Comparison of ENCODE assay signal across 29 cellular contexts in genomic region chr1:53693773-53694717, GRCh38. TPM values are rescaled to one million over a fixed set of nuclear protein-coding genes. Genes with fewer than 3 reads are reported as not detected.
DNase-seq lines count a peak whose midpoint lies in the region; ATAC-seq and TF ChIP-seq lines count a peak whose summit lies in the region.
"Had no signal": no experiment of that assay in that cellular context is flagged by ENCODE, and none has a peak within 500 bp of the region (broad histone marks: within the 10 kb centered on the region; RNA-seq: fewer than 3 reads in every experiment).

No MANE protein-coding gene starts in this region.

- no peaks in the 10 kb centered on the region for H3K9me2 ChIP-seq in Karpas-422 (replicated peaks; ENCODE audit: insufficient read depth, low read length)

- H3K4me3 ChIP-seq in HEK293 (ENCODE audit: low read depth, low read length), result no peak overlapping the region
- no peak overlapping the region for H3K4me3 ChIP-seq in adipocyte (ENCODE audit: low read length)
- no peak overlapping the region for H3K4me3 ChIP-seq in iPS-15b (ENCODE audit: low read depth, low read length)
- H3K4me3 ChIP-seq in Karpas-422 (ENCODE audit: low read length), result no peak overlapping the region
- H3K4me3 ChIP-seq: gastroesophageal sphincter, lung, uterus had no signal

- POLR2A ChIA-PET in HEK293 (lab: Yijun Ruan, JAX), result no interaction called here

- no peaks in the 10 kb centered on the region for H3K9me3 ChIP-seq in HEK293 (ENCODE audit: control insufficient read depth, insufficient read depth, low read depth, low read length)
- no peaks in the 10 kb centered on the region for H3K9me3 ChIP-seq in adipocyte (ENCODE audit: control insufficient read depth, low read length)
- H3K9me3 ChIP-seq in iPS-15b (ENCODE audit: control insufficient read depth, insufficient read depth, low read length), result no peaks in the 10 kb centered on the region
- H3K9me3 ChIP-seq in Karpas-422 (ENCODE audit: low read length), result no peaks in the 10 kb centered on the region
- H3K9me3 ChIP-seq: gastroesophageal sphincter, neutrophil, uterus had no signal

- H3K79me2 ChIP-seq in Karpas-422 (ENCODE audit: low read length), result no peaks in the 10 kb centered on the region

- H3K4me1 ChIP-seq in HEK293 (ENCODE audit: control insufficient read depth, insufficient read depth, low read length), result no peaks in the 10 kb centered on the region
- peaks cover 3% of the 10 kb centered on the region for H3K4me1 ChIP-seq in adipocyte (ENCODE audit: control insufficient read depth, insufficient read depth, low read length)
- no peaks in the 10 kb centered on the region for H3K4me1 ChIP-seq in iPS-15b (ENCODE audit: control insufficient read depth, insufficient read depth, low read length)
- no peaks in the 10 kb centered on the region for H3K4me1 ChIP-seq in Karpas-422 (ENCODE audit: low read length)
- H3K4me1 ChIP-seq: gastroesophageal sphincter, uterus had no signal

- H4K20me1 ChIP-seq in Karpas-422 (ENCODE audit: insufficient read depth, low read depth, low read length), result no peaks in the 10 kb centered on the region

- H3K36me3 ChIP-seq in HEK293 (ENCODE audit: control insufficient read depth in 2 of 2, insufficient read depth in 1 of 2, low read length in 2 of 2) (no peaks in the 10 kb centered on the region), adipocyte (ENCODE audit: control insufficient read depth, insufficient read depth, low read length, severe bottlenecking) (no peaks in the 10 kb centered on the region), iPS-15b (ENCODE audit: control insufficient read depth, insufficient read depth, low read length) (no peaks in the 10 kb centered on the region), Karpas-422 (ENCODE audit: insufficient read depth, low read length) (no peaks in the 10 kb centered on the region)
- H3K36me3 ChIP-seq: gastroesophageal sphincter, neutrophil, uterus had no signal

- no peak for TF ChIP-seq CTCF in HEK293 (tag by site-specific recombination; IDR thresholded peaks at IDR 0.05)

- H3K9ac ChIP-seq in adipocyte (ENCODE audit: low read length) (no peak overlapping the region), iPS-15b (ENCODE audit: low read depth, low read length) (peak overlapping the region; percentile 12), Karpas-422 (ENCODE audit: low read length) (no peak overlapping the region)

- CTCF ChIA-PET in HEK293 (lab: Yijun Ruan, JAX), result interaction anchor here (0.6 to 1.9 kb wide), 2 partner anchors 8 to 182 kb away, joined by 3 to 6 read pairs; no protein-coding TSS in a partner anchor

- ATAC-seq in GM18907 (IDR thresholded peaks at IDR 0.05; ENCODE audit: unreplicated experiment), result no peak
- ATAC-seq: activated CD4-positive, alpha-beta T cell treated with anti-CD3 and anti-CD28 coated beads for 36 hours; activated T-cell treated with anti-CD3 and anti-CD28 coated beads, Interleukin-2, amount 50 U/mL, for 72 hours; gastroesophageal sphincter; stimulated activated naive B cell treated with anti-CD40 and anti-IgM and Interleukin-4, amounts not matched to agents 10 μg/mL and 1 μg/mL and 100 μg/mL, for 72 hours had no signal

- DNase-seq in Daoy (ENCODE audit: low read depth) (peak; percentile 43), adipocyte (ENCODE audit: low read depth) (peak; percentile 26), CD1c-positive myeloid dendritic cell (ENCODE audit: extremely low spot score) (no peak), HCEC 1CT (no peak), Karpas-422 (no peak)
- DNase-seq: ACHN; activated CD4-positive, alpha-beta T cell treated with anti-CD3 and anti-CD28 coated beads for 36 hours; activated naive CD4-positive, alpha-beta T cell treated with anti-CD3 and anti-CD28 coated beads for 36 hours; activated T-cell treated with anti-CD3 and anti-CD28 coated beads, Interleukin-2, amount 50 U/mL, for 72 hours; aorta; C1 segment of cervical spinal cord; GF-D8; HFFc6; kidney; NCI-H1694 treated with DMSO at 0.1 percent for 48 hours; NCI-H526 treated with DMSO at 0.1 percent for 48 hours; Right ventricle myocardium superior; stimulated activated CD4-positive, alpha-beta T cell treated with anti-CD3 and anti-CD28 coated beads, Interleukin-1b, Interleukin-23, amount 100 ng/mL, for 48 hours; stimulated activated naive B cell treated with anti-CD40 and anti-IgM and Interleukin-4, amounts not matched to agents 10 μg/mL and 1 μg/mL and 100 μg/mL, for 72 hours; uterus had no signal

- H3K4me2 ChIP-seq in Karpas-422 (ENCODE audit: low read depth, low read length, poor library complexity, severe bottlenecking), result no peak overlapping the region

- H2AFZ ChIP-seq in Karpas-422 (ENCODE audit: low read length), result no peak overlapping the region

- H3K27me3 ChIP-seq in adipocyte (replicated peaks; ENCODE audit: control insufficient read depth, insufficient read depth, low read length) (peaks cover 37% of the 10 kb centered on the region), iPS-15b (ENCODE audit: control insufficient read depth, insufficient read depth, low read length) (no peaks in the 10 kb centered on the region), Karpas-422 (ENCODE audit: low read length) (no peaks in the 10 kb centered on the region)
- H3K27me3 ChIP-seq: neutrophil, uterus had no signal

- no peak overlapping the region for H3K27ac ChIP-seq in HEK293 (ENCODE audit: extremely low read depth, low read depth, low read length)
- no peak overlapping the region for H3K27ac ChIP-seq in Karpas-422 (ENCODE audit: low read length)
- H3K27ac ChIP-seq: gastroesophageal sphincter, neutrophil, uterus had no signal

TF ChIP-seq in HEK293, 187 proteins besides CTCF, POLR2A, EP300 and RAD21 (continues in another document):
- TF ChIP-seq ZNF830 (tag by site-specific recombination; IDR thresholded peaks at IDR 0.05; ENCODE audit: low read depth), result no peak
- no peak for TF ChIP-seq HOXA7 (CRISPR knock-in tag; IDR thresholded peaks at IDR 0.05; ENCODE audit: borderline replicate concordance)
- TF ChIP-seq ZSCAN4 (tag by site-specific recombination; IDR thresholded peaks at IDR 0.05), result no peak
- TF ChIP-seq ZNF645 (tag by site-specific recombination; IDR thresholded peaks at IDR 0.05), result no peak
- no peak for TF ChIP-seq ZNF776 (tag by site-specific recombination; IDR thresholded peaks at IDR 0.05; ENCODE audit: borderline replicate concordance)
- TF ChIP-seq RBAK (tag by site-specific recombination; IDR thresholded peaks at IDR 0.05), result no peak
- TF ChIP-seq ZSCAN18 (tag by site-specific recombination; IDR thresholded peaks at IDR 0.05), result no peak
- no peak for TF ChIP-seq ZNF354C (tag by site-specific recombination; IDR thresholded peaks at IDR 0.05; ENCODE audit: borderline replicate concordance, low read depth)
- peak; percentile 54 for TF ChIP-seq SCRT2 (tag by site-specific recombination; IDR thresholded peaks at IDR 0.05)
- TF ChIP-seq ZNF747 (tag by site-specific recombination; IDR thresholded peaks at IDR 0.05), result no peak
- TF ChIP-seq GLIS1 (tag by site-specific recombination; IDR thresholded peaks at IDR 0.05), result 0 out of 2 replicates have a peak, but pooled peaks have one; percentile 22
- TF ChIP-seq SCRT1 (tag by site-specific recombination; IDR thresholded peaks at IDR 0.05; ENCODE audit: borderline replicate concordance), result peak; percentile 35; the same call in 1 of the 2 replicates
- no peak for TF ChIP-seq ZNF138 (tag by site-specific recombination; IDR thresholded peaks at IDR 0.05; ENCODE audit: borderline replicate concordance)
- TF ChIP-seq KLF17 (tag by site-specific recombination; IDR thresholded peaks at IDR 0.05), result 0 out of 2 replicates have a peak, but pooled peaks have one; percentile 6
- peak; percentile 97 for TF ChIP-seq ZIC2 (tag by site-specific recombination; IDR thresholded peaks at IDR 0.05)
- no peak for TF ChIP-seq SP7 (tag by site-specific recombination; IDR thresholded peaks at IDR 0.05)

RNA-seq across cellular contexts. Expression of gene GLIS1, which starts 44.9 kb away (rescaled TPM):
- total RNA-seq in Daoy (2014; rRNA removed; shearing (Covaris generic)), result 3.0 and 4.7 TPM in 2 replicates
- total RNA-seq in Karpas-422 (2014; rRNA removed; shearing (Covaris generic); ENCODE audit: low replicate concordance), result not detected in 2 replicates
- total RNA-seq: activated CD4-positive, alpha-beta T cell treated with anti-CD3 and anti-CD28 coated beads for 36 hours; activated CD8-positive, alpha-beta memory T cell treated with anti-CD3 and anti-CD28 coated beads for 36 hours; activated naive CD4-positive, alpha-beta T cell treated with anti-CD3 and anti-CD28 coated beads for 36 hours; activated T-cell treated with anti-CD3 and anti-CD28 coated beads, Interleukin-2, amount 50 U/mL, for 72 hours; pulmonary artery endothelial cell; temporal lobe had no signal

Comparison
In these comparisons a context has a peak if more than half of its experiments do, and no peak if none do; other contexts are left out.
1. DNase-seq: peak in Daoy (single experiment) and adipocyte (single experiment); none in CD1c-positive myeloid dendritic cell (single experiment), HCEC 1CT (single experiment) and Karpas-422 (single experiment).